ENCODE assay signal across 9 cellular contexts in genomic region chr5:172150514-172151425, GRCh38. TPM values are rescaled to one million over a fixed set of nuclear protein-coding genes. Genes with fewer than 3 reads are reported as not detected.
DNase-seq lines count a peak whose midpoint lies in the region; ATAC-seq and TF ChIP-seq lines count a peak whose summit lies in the region.
"Had no signal": no experiment of that assay in that cellular context is flagged by ENCODE, and none has a peak within 500 bp of the region (broad histone marks: within the 10 kb centered on the region; RNA-seq: fewer than 3 reads in every experiment).

No MANE protein-coding gene starts in this region.

- TF ChIP-seq POLR2A in lower leg skin (IDR thresholded peaks at IDR 0.05) = no peak

- DNase-seq in CD14-positive monocyte (ENCODE audit: low spot score) = peak; percentile 93
- DNase-seq in activated T-cell treated with anti-CD3 and anti-CD28 coated beads, Interleukin-2, amount 50 U/mL, for 72 hours = peak in 1 of 2 donors; percentile 37
- peak; percentile 62 to 90 for DNase-seq in lower leg skin (ENCODE audit: low spot score in 2 of 2)
- DNase-seq in NCI-H2171 treated with DMSO at 0.1 percent for 48 hours (lab: John Stamatoyannopoulos, UW) = no peak
- no peak for DNase-seq in RKO (ENCODE audit: low spot score)
- DNase-seq in NCI-H1092 (lab: John Stamatoyannopoulos, UW) = no peak

- WGBS in lower leg skin, 2 donors = 69 to 72% methylated on average over 16 of the region's 16 CpGs

- H3K36me3 Mint-ChIP-seq in CD14-positive monocyte = peaks cover 84 to 93% of the 10 kb centered on the region in 2 donors
- H3K36me3 Mint-ChIP-seq in activated T-cell treated with anti-CD3 and anti-CD28 coated beads, Interleukin-2, amount 50 U/mL, for 72 hours (ENCODE audit: insufficient read depth in 2 of 2) = peaks cover 14 to 24% of the 10 kb centered on the region in 2 donors

- intact Hi-C loops in CD14-positive monocyte (cut with micrococcal nuclease) (loop anchor here (1.0 to 5.0 kb wide), 3 partner anchors 19 to 37 kb away; partner anchors contain the start of gene STK10 (in 1 of the 2)), lower leg skin (cut with DNase I; ENCODE audit: low total_unique reads) (no loop called here)

- H3K27ac Mint-ChIP-seq in CD14-positive monocyte = peak overlapping the region; percentile 97 to 99 (median 99)
- peak overlapping the region; percentile 91 for H3K27ac Mint-ChIP-seq in activated T-cell treated with anti-CD3 and anti-CD28 coated beads, Interleukin-2, amount 50 U/mL, for 72 hours
- H3K27ac Mint-ChIP-seq: nephron had no signal

- H3K4me1 Mint-ChIP-seq in CD14-positive monocyte = peaks cover 69% of the 10 kb centered on the region
- H3K4me1 Mint-ChIP-seq in activated T-cell treated with anti-CD3 and anti-CD28 coated beads, Interleukin-2, amount 50 U/mL, for 72 hours (ENCODE audit: low read depth) = peaks cover 63% of the 10 kb centered on the region

- peak; percentile 81 for ATAC-seq in GM19452 (IDR thresholded peaks at IDR 0.05; ENCODE audit: unreplicated experiment)
- ATAC-seq in HG03442 (IDR thresholded peaks at IDR 0.05; ENCODE audit: unreplicated experiment) = peak; percentile 57
- ATAC-seq in activated T-cell treated with anti-CD3 and anti-CD28 coated beads, Interleukin-2, amount 50 U/mL, for 72 hours (replicated peaks in 1 of 2) = peak; percentile 58 to 65

- peaks cover 0 to 2% (median 2%) of the 10 kb centered on the region in 3 donors for H3K27me3 Mint-ChIP-seq in CD14-positive monocyte (ENCODE audit: low read depth in 3 of 3)
- no peaks in the 10 kb centered on the region for H3K27me3 Mint-ChIP-seq in activated T-cell treated with anti-CD3 and anti-CD28 coated beads, Interleukin-2, amount 50 U/mL, for 72 hours (ENCODE audit: low read depth)

- H3K4me3 ChIP-seq in lower leg skin (ENCODE audit: low read depth, poor library complexity, severe bottlenecking) = no peak overlapping the region

- peak overlapping the region; percentile 74 to 84 for H3K4me3 Mint-ChIP-seq in CD14-positive monocyte
- H3K4me3 Mint-ChIP-seq in activated T-cell treated with anti-CD3 and anti-CD28 coated beads, Interleukin-2, amount 50 U/mL, for 72 hours = peak overlapping the region; percentile 65 to 71
- H3K4me3 Mint-ChIP-seq: nephron had no signal

- H3K9me3 Mint-ChIP-seq in CD14-positive monocyte = no peaks in the 10 kb centered on the region
- H3K9me3 Mint-ChIP-seq in activated T-cell treated with anti-CD3 and anti-CD28 coated beads, Interleukin-2, amount 50 U/mL, for 72 hours = no peaks in the 10 kb centered on the region
- H3K9me3 Mint-ChIP-seq: nephron had no signal

- TF ChIP-seq CTCF in CD14-positive monocyte (IDR thresholded peaks at IDR 0.05) = no peak
- TF ChIP-seq CTCF in lower leg skin (IDR thresholded peaks at IDR 0.05) = no peak

RNA-seq across cellular contexts. Expression of gene STK10, which starts 37.3 kb away (rescaled TPM):
- polyA plus RNA-seq in CD14-positive monocyte = 10 to 100 TPM; 21.5 to 47.4 TPM
- 100 to 1,000 TPM; 126 to 134 TPM for total RNA-seq in activated T-cell treated with anti-CD3 and anti-CD28 coated beads, Interleukin-2, amount 50 U/mL, for 72 hours
- 10 to 100 TPM; 34.4 to 59.8 (median 40.7) TPM for total RNA-seq in lower leg skin

RNA-seq across cellular contexts. Expression of gene EFCAB9, which starts 43.2 kb away (rescaled TPM):
- polyA plus RNA-seq in CD14-positive monocyte = not detected
- not detected for total RNA-seq in activated T-cell treated with anti-CD3 and anti-CD28 coated beads, Interleukin-2, amount 50 U/mL, for 72 hours
- not detected for total RNA-seq in lower leg skin

Comparison
In these comparisons a context has a peak if more than half of its experiments do, and no peak if none do; other contexts are left out.
1. DNase-seq: peak in CD14-positive monocyte (single experiment) and lower leg skin (2 of 2); none in NCI-H2171 treated with DMSO at 0.1 percent for 48 hours (single experiment), RKO (single experiment) and NCI-H1092 (single experiment).
2. Peak in every context shown above with its lines, with median percentiles within 50 percentile points of each other: ATAC-seq.